ENCODE assay signal across 10 cellular contexts in genomic region chr6:144362042-144363018, GRCh38.
DNase-seq lines count a peak whose midpoint lies in the region; ATAC-seq and TF ChIP-seq lines count a peak whose summit lies in the region.
"Had no signal": no experiment of that assay in that cellular context is flagged by ENCODE, and none has a peak within 500 bp of the region (broad histone marks: within the 10 kb centered on the region; RNA-seq: fewer than 3 reads in every experiment).

No MANE protein-coding gene starts in this region.

- H3K4me1 ChIP-seq in lung (ENCODE audit: control insufficient read depth in 2 of 2, insufficient read depth in 2 of 2, low read length in 2 of 2), result peaks cover 13 to 27% of the 10 kb centered on the region in 2 donors
- peaks cover 2% of the 10 kb centered on the region for H3K4me1 ChIP-seq in urinary bladder (ENCODE audit: insufficient read depth)

- TF ChIP-seq CTCF in lung (IDR thresholded peaks at IDR 0.05; ENCODE audit: control extremely low read depth, extremely low read depth), result no peak

- DNase-seq in Right ventricle myocardium inferior (ENCODE audit: missing footprints), result no peak
- no peak for DNase-seq in cardiac septum (ENCODE audit: low spot score)
- DNase-seq in dermis microvascular lymphatic vessel endothelial cell (ENCODE audit: low read depth in 2 of 2), result peak; percentile 88 to 97
- DNase-seq in lung (ENCODE audit: low spot score), result no peak
- no peak for DNase-seq in NCI-H748 (lab: John Stamatoyannopoulos, UW; ENCODE audit: unreplicated experiment)
- no peak for DNase-seq in LoVo (ENCODE audit: low spot score)
- DNase-seq: KBM-7, NCI-H774 had no signal

- no peaks in the 10 kb centered on the region for H3K27me3 ChIP-seq in lung (ENCODE audit: control insufficient read depth, insufficient read depth)

- ATAC-seq in Right ventricle myocardium inferior, result peak; percentile 48
- ATAC-seq in lung (ENCODE audit: insufficient read depth, low FRiP score), result peak; percentile 24
- ATAC-seq in HG02759 (IDR thresholded peaks at IDR 0.05; ENCODE audit: unreplicated experiment), result no peak

- intact Hi-C loops in Right ventricle myocardium inferior (cut with DNase I), result no loop called here
- intact Hi-C loops in cardiac septum (cut with DNase I), result no loop called here

- H3K36me3 ChIP-seq in lung (ENCODE audit: control insufficient read depth in 2 of 2, insufficient read depth in 2 of 2, low read length in 2 of 2) (no peaks in the 10 kb centered on the region), urinary bladder (ENCODE audit: insufficient read depth) (peaks cover 2% of the 10 kb centered on the region)

- peak overlapping the region; percentile 0 to 67 for H3K27ac ChIP-seq in lung (ENCODE audit: low read depth in 1 of 2, low read length in 1 of 2)
- peak overlapping the region; percentile 10 for H3K27ac ChIP-seq in urinary bladder (ENCODE audit: low read depth)

- no peaks in the 10 kb centered on the region for H3K9me3 ChIP-seq in lung (ENCODE audit: control insufficient read depth in 2 of 2, insufficient read depth in 1 of 2, low read length in 1 of 2)

- 65 to 72% methylated on average over 5 of the region's 5 CpGs for WGBS in lung, 2 donors
- WGBS in urinary bladder, result 79% methylated on average over 5 of the region's 5 CpGs

- H3K4me3 ChIP-seq in lung (no peak overlapping the region), urinary bladder (ENCODE audit: low read depth, low read length) (no peak overlapping the region)

Comparison
In these comparisons a context has a peak if more than half of its experiments do, and no peak if none do; other contexts are left out.
1. DNase-seq: peak in dermis microvascular lymphatic vessel endothelial cell (2 of 2); none in Right ventricle myocardium inferior (single experiment), cardiac septum (single experiment), lung (single experiment), NCI-H748 (single experiment) and LoVo (single experiment).